In genomic region chr2:134224005-134224404, GRCh38 we compare ENCODE assay signal across 19 cellular contexts. TPM values are rescaled to one million over a fixed set of nuclear protein-coding genes. Genes with fewer than 3 reads are reported as not detected.
A peak's percentile ranks its signal among the peaks of the same experiment; 100 is the strongest.
DNase-seq lines count a peak whose midpoint lies in the region; ATAC-seq and TF ChIP-seq lines count a peak whose summit lies in the region.
"Had no signal": no experiment of that assay in that cellular context is flagged by ENCODE, and none has a peak within 500 bp of the region (broad histone marks: within the 10 kb centered on the region; RNA-seq: fewer than 3 reads in every experiment).

No MANE protein-coding gene starts in this region.

- no peak overlapping the region for H2AFZ ChIP-seq in fibroblast of lung (ENCODE audit: low read length)

- no peaks in the 10 kb centered on the region for H3K36me3 ChIP-seq in fibroblast of lung (ENCODE audit: control insufficient read depth, insufficient read depth, low read length)
- H3K36me3 ChIP-seq: BE2C had no signal

- H4K20me1 ChIP-seq in fibroblast of lung (ENCODE audit: control insufficient read depth, extremely low read depth, insufficient read depth, low read length), result peaks cover 1% of the 10 kb centered on the region

- peaks cover 21% of the 10 kb centered on the region for H3K79me2 ChIP-seq in fibroblast of lung (ENCODE audit: control insufficient read depth, insufficient read depth, low read length)

- DNase-seq in stimulated activated naive CD8-positive, alpha-beta T cell treated with anti-CD3 and anti-CD28 coated beads, Interleukin-15, Interleukin-2, amounts not matched to agents 100 U/mL and 50 U/mL, for 24 hours, result no peak
- no peak for DNase-seq in stimulated activated naive CD8-positive, alpha-beta T cell treated with anti-CD3 and anti-CD28 coated beads, Interleukin-15, amount 100 ng/mL, for 72 hours
- DNase-seq in T-helper 17 cell, result no peak
- DNase-seq in fibroblast of lung (ENCODE audit: low read depth in 2 of 2), result peak; percentile 71 to 87
- no peak for DNase-seq in WTC11 (ENCODE audit: low spot score)
- no peak for DNase-seq in nucleus accumbens (lab: John Stamatoyannopoulos, UW)
- no peak for DNase-seq in stimulated activated CD4-positive, alpha-beta T cell treated with anti-CD3 and anti-CD28 coated beads, Interleukin-15, amount 100 ng/mL, for 24 hours
- DNase-seq: BE2C; Calu3; CD4-positive, alpha-beta T cell; H9; NCI-H1417 treated with DMSO at 0.1 percent for 48 hours; NCI-H1930; NCI-H2171; NCI-H446; OCI-M1; RPMI8226 had no signal

- H3K27ac ChIP-seq in fibroblast of lung (ENCODE audit: insufficient read depth, low read length), result no peak overlapping the region

- ATAC-seq in stimulated activated naive CD8-positive, alpha-beta T cell treated with anti-CD3 and anti-CD28 coated beads, Interleukin-15, Interleukin-2, amounts not matched to agents 100 U/mL and 50 U/mL, for 24 hours, result peak; percentile 78
- no peak for ATAC-seq in stimulated activated naive CD8-positive, alpha-beta T cell treated with anti-CD3 and anti-CD28 coated beads, Interleukin-15, amount 100 ng/mL, for 72 hours
- ATAC-seq in T-helper 17 cell, result no peak
- ATAC-seq in GM18505 (IDR thresholded peaks at IDR 0.05; ENCODE audit: unreplicated experiment), result no peak
- no peak for ATAC-seq in WTC11
- ATAC-seq: K562 had no signal

- no peak overlapping the region for H3K4me3 Mint-ChIP-seq in stimulated activated naive CD8-positive, alpha-beta T cell treated with anti-CD3 and anti-CD28 coated beads, Interleukin-15, amount 100 ng/mL, for 72 hours
- H3K4me3 Mint-ChIP-seq in T-helper 17 cell, result no peak overlapping the region
- H3K4me3 Mint-ChIP-seq in WTC11, result no peak overlapping the region
- H3K4me3 Mint-ChIP-seq: CD4-positive, alpha-beta T cell; H9 had no signal

- TF ChIP-seq CTCF in fibroblast of lung (conservative IDR thresholded peaks at IDR 0.05 in 1 of 2, IDR thresholded peaks at IDR 0.05 in 1 of 2; ENCODE audit: low read depth in 1 of 2, low read length in 2 of 2) (no peak), WTC11 (IDR thresholded peaks at IDR 0.05) (no peak)

- peaks cover 61% of the 10 kb centered on the region for H3K4me1 Mint-ChIP-seq in stimulated activated naive CD8-positive, alpha-beta T cell treated with anti-CD3 and anti-CD28 coated beads, Interleukin-15, amount 100 ng/mL, for 72 hours
- H3K4me1 Mint-ChIP-seq in T-helper 17 cell, result peaks cover 55% of the 10 kb centered on the region
- H3K4me1 Mint-ChIP-seq in WTC11, result peaks cover 41% of the 10 kb centered on the region

- no peak overlapping the region for H3K4me2 ChIP-seq in fibroblast of lung (ENCODE audit: extremely low read depth, insufficient read depth, low read length)

- no peak overlapping the region for H3K4me3 ChIP-seq in fibroblast of lung (replicated peaks in 1 of 4; ENCODE audit: control extremely low read depth in 1 of 4, insufficient read depth in 1 of 4, low read depth in 3 of 4, low read length in 4 of 4)
- H3K4me3 ChIP-seq: K562 had no signal

- POLR2A ChIA-PET in WTC11 (lab: Charles Lee), result no interaction called here

- H3K9ac ChIP-seq in fibroblast of lung (ENCODE audit: insufficient read depth, low read length), result no peak overlapping the region

- H3K27me3 Mint-ChIP-seq in stimulated activated naive CD8-positive, alpha-beta T cell treated with anti-CD3 and anti-CD28 coated beads, Interleukin-15, amount 100 ng/mL, for 72 hours, result no peaks in the 10 kb centered on the region
- H3K27me3 Mint-ChIP-seq in T-helper 17 cell (no peaks in the 10 kb centered on the region), WTC11 (ENCODE audit: low read depth) (no peaks in the 10 kb centered on the region; the same call in 1 of the 2 replicates)
- H3K27me3 Mint-ChIP-seq: CD4-positive, alpha-beta T cell had no signal

- H3K9me3 Mint-ChIP-seq in stimulated activated naive CD8-positive, alpha-beta T cell treated with anti-CD3 and anti-CD28 coated beads, Interleukin-15, amount 100 ng/mL, for 72 hours, result peaks cover 0 to 17% of the 10 kb centered on the region in 2 donors
- peaks cover 22% of the 10 kb centered on the region for H3K9me3 Mint-ChIP-seq in WTC11

- CTCF ChIA-PET in WTC11 (lab: Charles Lee), result interaction anchor here (1.2 kb wide), 2 partner anchors 105 to 227 kb away, joined by 3 to 8 read pairs; no protein-coding TSS in a partner anchor

- H3K27me3 ChIP-seq in fibroblast of lung (ENCODE audit: control insufficient read depth, insufficient read depth, low read length), result no peaks in the 10 kb centered on the region
- H3K27me3 ChIP-seq: BE2C had no signal

- no peaks in the 10 kb centered on the region for H3K4me1 ChIP-seq in fibroblast of lung (ENCODE audit: control insufficient read depth, extremely low read depth, insufficient read depth, low read length)

- no peak for TF ChIP-seq POLR2A in GM18505 (IDR thresholded peaks at IDR 0.05; ENCODE audit: borderline replicate concordance, extremely low read depth, insufficient read depth, insufficient read length)

- H3K9me3 ChIP-seq in T-helper 17 cell (ENCODE audit: control insufficient read depth, low read length, poor library complexity, severe bottlenecking), result no peaks in the 10 kb centered on the region
- H3K9me3 ChIP-seq in fibroblast of lung (ENCODE audit: control insufficient read depth, insufficient read depth, low read depth, low read length), result no peaks in the 10 kb centered on the region
- H3K9me3 ChIP-seq: BE2C had no signal

- H3K36me3 Mint-ChIP-seq in T-helper 17 cell (ENCODE audit: low read depth) (peaks cover 4% of the 10 kb centered on the region), WTC11 (peaks cover 16% of the 10 kb centered on the region)

- no peak overlapping the region for H3K27ac Mint-ChIP-seq in stimulated activated naive CD8-positive, alpha-beta T cell treated with anti-CD3 and anti-CD28 coated beads, Interleukin-15, amount 100 ng/mL, for 72 hours
- H3K27ac Mint-ChIP-seq in T-helper 17 cell (peak overlapping the region; percentile 43), WTC11 (no peak overlapping the region)
- H3K27ac Mint-ChIP-seq: CD4-positive, alpha-beta T cell; H9 had no signal

TF ChIP-seq in WTC11, 78 proteins besides CTCF, POLR2A, EP300 and RAD21 (continues in another document):
- TF ChIP-seq ELF4 (CRISPR knock-in tag; IDR thresholded peaks at IDR 0.05; ENCODE audit: low read depth) (no peak), JAZF1 (CRISPR knock-in tag; IDR thresholded peaks at IDR 0.05) (no peak), NR3C1 (CRISPR knock-in tag; conservative IDR thresholded peaks at IDR 0.05; ENCODE audit: low read depth) (no peak), ATF1 (CRISPR knock-in tag; IDR thresholded peaks at IDR 0.05) (no peak), MYBL2 (CRISPR knock-in tag; IDR thresholded peaks at IDR 0.05) (no peak), ZNF317 (CRISPR knock-in tag; IDR thresholded peaks at IDR 0.05; ENCODE audit: borderline replicate concordance, low read depth) (no peak), FOXP1 (CRISPR knock-in tag; IDR thresholded peaks at IDR 0.05; ENCODE audit: borderline replicate concordance) (no peak)
- TF ChIP-seq, protein P1, sequence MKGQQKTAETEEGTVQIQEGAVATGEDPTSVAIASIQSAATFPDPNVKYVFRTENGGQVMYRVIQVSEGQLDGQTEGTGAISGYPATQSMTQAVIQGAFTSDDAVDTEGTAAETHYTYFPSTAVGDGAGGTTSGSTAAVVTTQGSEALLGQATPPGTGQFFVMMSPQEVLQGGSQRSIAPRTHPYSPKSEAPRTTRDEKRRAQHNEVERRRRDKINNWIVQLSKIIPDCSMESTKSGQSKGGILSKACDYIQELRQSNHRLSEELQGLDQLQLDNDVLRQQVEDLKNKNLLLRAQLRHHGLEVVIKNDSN (CRISPR knock-in tag; IDR thresholded peaks at IDR 0.05), result no peak
- TF ChIP-seq, protein P2, sequence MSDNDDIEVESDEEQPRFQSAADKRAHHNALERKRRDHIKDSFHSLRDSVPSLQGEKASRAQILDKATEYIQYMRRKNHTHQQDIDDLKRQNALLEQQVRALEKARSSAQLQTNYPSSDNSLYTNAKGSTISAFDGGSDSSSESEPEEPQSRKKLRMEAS (CRISPR knock-in tag; IDR thresholded peaks at IDR 0.05), result no peak
- TF ChIP-seq, protein P3, sequence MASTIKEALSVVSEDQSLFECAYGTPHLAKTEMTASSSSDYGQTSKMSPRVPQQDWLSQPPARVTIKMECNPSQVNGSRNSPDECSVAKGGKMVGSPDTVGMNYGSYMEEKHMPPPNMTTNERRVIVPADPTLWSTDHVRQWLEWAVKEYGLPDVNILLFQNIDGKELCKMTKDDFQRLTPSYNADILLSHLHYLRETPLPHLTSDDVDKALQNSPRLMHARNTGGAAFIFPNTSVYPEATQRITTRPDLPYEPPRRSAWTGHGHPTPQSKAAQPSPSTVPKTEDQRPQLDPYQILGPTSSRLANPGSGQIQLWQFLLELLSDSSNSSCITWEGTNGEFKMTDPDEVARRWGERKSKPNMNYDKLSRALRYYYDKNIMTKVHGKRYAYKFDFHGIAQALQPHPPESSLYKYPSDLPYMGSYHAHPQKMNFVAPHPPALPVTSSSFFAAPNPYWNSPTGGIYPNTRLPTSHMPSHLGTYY (CRISPR knock-in tag; IDR thresholded peaks at IDR 0.05), result no peak
- TF ChIP-seq, protein P4, sequence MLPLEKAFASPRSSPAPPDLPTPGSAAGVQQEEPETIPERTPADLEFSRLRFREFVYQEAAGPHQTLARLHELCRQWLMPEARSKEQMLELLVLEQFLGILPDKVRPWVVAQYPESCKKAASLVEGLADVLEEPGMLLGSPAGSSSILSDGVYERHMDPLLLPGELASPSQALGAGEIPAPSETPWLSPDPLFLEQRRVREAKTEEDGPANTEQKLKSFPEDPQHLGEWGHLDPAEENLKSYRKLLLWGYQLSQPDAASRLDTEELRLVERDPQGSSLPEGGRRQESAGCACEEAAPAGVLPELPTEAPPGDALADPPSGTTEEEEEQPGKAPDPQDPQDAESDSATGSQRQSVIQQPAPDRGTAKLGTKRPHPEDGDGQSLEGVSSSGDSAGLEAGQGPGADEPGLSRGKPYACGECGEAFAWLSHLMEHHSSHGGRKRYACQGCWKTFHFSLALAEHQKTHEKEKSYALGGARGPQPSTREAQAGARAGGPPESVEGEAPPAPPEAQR (CRISPR knock-in tag; IDR thresholded peaks at IDR 0.05), result no peak

RNA-seq across cellular contexts. Expression of gene MGAT5, which starts 29.9 kb away (rescaled TPM):
- total RNA-seq in T-helper 17 cell, result 100 to 1,000 TPM; 120 to 127 TPM
- total RNA-seq in fibroblast of lung, result 75.0 and 301 TPM in 2 replicates
- polyA plus RNA-seq in fibroblast of lung, result 102 and 270 TPM in 2 replicates
- polyA plus RNA-seq in fibroblast of lung (2012), result 70.3 and 192 TPM in 2 replicates
- polyA minus RNA-seq in fibroblast of lung (ENCODE audit: low replicate concordance), result 167 and 577 TPM in 2 replicates
- total RNA-seq in WTC11 (2021), result 43.6 to 52.4 TPM (median 47.7 TPM) in 3 replicates

Comparison
In these comparisons a context has a peak if more than half of its experiments do, and no peak if none do; other contexts are left out.
1. DNase-seq: peak in fibroblast of lung (2 of 2); none in stimulated activated naive CD8-positive, alpha-beta T cell treated with anti-CD3 and anti-CD28 coated beads, Interleukin-15, Interleukin-2, amounts not matched to agents 100 U/mL and 50 U/mL, for 24 hours (single experiment), stimulated activated naive CD8-positive, alpha-beta T cell treated with anti-CD3 and anti-CD28 coated beads, Interleukin-15, amount 100 ng/mL, for 72 hours (0 of 2), T-helper 17 cell (0 of 3), WTC11 (single experiment), nucleus accumbens (0 of 56) and stimulated activated CD4-positive, alpha-beta T cell treated with anti-CD3 and anti-CD28 coated beads, Interleukin-15, amount 100 ng/mL, for 24 hours (single experiment).